ENCODE assay signal across 8 cellular contexts in the genomic region with DNA sequence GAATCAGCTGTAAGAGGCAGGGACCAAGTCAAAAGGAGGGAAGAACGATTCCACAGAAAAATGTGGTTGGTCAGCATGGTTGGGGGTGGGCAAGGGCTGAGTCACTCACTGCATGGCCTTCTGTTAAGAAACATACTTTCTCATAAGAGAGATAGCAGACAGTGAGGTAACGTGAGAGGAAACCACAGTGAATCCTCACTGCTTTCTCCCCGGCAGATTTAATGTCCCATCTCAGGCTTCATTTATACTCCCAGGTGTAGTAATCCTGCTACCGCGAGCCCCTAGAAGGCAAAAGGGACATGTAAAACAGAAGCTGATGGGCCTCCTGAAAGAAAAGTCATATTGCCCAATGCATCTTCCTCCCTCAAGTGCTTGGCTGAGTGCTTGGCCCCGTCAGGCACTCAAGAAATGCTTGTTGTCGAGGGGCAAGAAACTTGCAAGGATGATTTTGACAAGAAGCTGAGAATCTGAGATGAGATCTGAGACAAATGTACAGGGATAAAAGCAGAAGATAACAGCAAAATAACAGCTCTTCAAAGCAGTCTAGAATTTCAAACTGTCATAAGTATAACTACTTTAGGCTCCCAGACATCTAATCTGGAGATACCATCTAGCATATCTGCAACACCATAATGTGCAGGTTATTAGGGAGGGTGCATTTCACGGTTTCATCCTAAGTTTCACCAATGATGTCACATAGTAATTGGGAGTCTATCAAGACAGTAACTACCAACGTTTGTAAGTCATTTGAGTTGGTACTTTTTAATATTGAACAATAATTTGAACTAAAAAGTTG. TPM values are rescaled to one million over a fixed set of nuclear protein-coding genes. Genes with fewer than 3 reads are reported as not detected.
DNase-seq lines count a peak whose midpoint lies in the region; ATAC-seq and TF ChIP-seq lines count a peak whose summit lies in the region.

No MANE protein-coding gene starts in this region.

- no peaks in the 10 kb centered on the region for H4K20me1 ChIP-seq in OCI-LY3 (ENCODE audit: insufficient read depth, low read length)

- H3K36me3 Mint-ChIP-seq in activated naive CD4-positive, alpha-beta T cell treated with anti-CD3 and anti-CD28 coated beads, Interleukin-2, amount 10 ng/mL, durations not matched to agents 7 days and 5 days, result peaks cover under 1% of the 10 kb centered on the region
- H3K36me3 Mint-ChIP-seq in natural killer cell treated with Interleukin-12 subunit alpha and Interleukin-12 subunit beta and Interleukin-15 and Interleukin-18, amount 100 ng/mL, for 72 hours, result no peaks in the 10 kb centered on the region

- H3K79me2 ChIP-seq in OCI-LY3 (ENCODE audit: low read length), result peaks cover 70% of the 10 kb centered on the region

- H3K9me3 Mint-ChIP-seq in activated naive CD4-positive, alpha-beta T cell treated with anti-CD3 and anti-CD28 coated beads, Interleukin-2, amount 10 ng/mL, durations not matched to agents 7 days and 5 days, result no peaks in the 10 kb centered on the region
- no peaks in the 10 kb centered on the region for H3K9me3 Mint-ChIP-seq in natural killer cell treated with Interleukin-12 subunit alpha and Interleukin-12 subunit beta and Interleukin-15 and Interleukin-18, amount 100 ng/mL, for 72 hours

- H3K4me2 ChIP-seq in OCI-LY3 (ENCODE audit: low read length), result peak overlapping the region; percentile 38

- CTCF ChIA-PET in activated naive CD4-positive, alpha-beta T cell treated with anti-CD3 and anti-CD28 coated beads, Interleukin-2, amount 10 ng/mL, durations not matched to agents 7 days and 5 days (lab: Charles Lee), result no interaction called here

- no peak for DNase-seq in activated naive CD4-positive, alpha-beta T cell treated with anti-CD3 and anti-CD28 coated beads, Interleukin-2, amount 10 ng/mL, durations not matched to agents 7 days and 5 days
- no peak for DNase-seq in activated naive CD4-positive, alpha-beta T cell treated with anti-CD3 and anti-CD28 coated beads, Interleukin-2, amount 50 U/mL, for 16 hours
- peak; percentile 77 to 84 for DNase-seq in cardiac fibroblast (ENCODE audit: low read depth in 2 of 2)
- DNase-seq in natural killer cell treated with Interleukin-12 subunit alpha and Interleukin-12 subunit beta and Interleukin-15 and Interleukin-18, amount 100 ng/mL, for 72 hours (ENCODE audit: low spot score), result no peak
- DNase-seq in NCI-H146 (lab: John Stamatoyannopoulos, UW), result no peak
- DNase-seq in GM19240 (ENCODE audit: insufficient read length, low spot score), result no peak

- H3K4me1 Mint-ChIP-seq in activated naive CD4-positive, alpha-beta T cell treated with anti-CD3 and anti-CD28 coated beads, Interleukin-2, amount 10 ng/mL, durations not matched to agents 7 days and 5 days, result peaks cover 63% of the 10 kb centered on the region
- H3K4me1 Mint-ChIP-seq in natural killer cell treated with Interleukin-12 subunit alpha and Interleukin-12 subunit beta and Interleukin-15 and Interleukin-18, amount 100 ng/mL, for 72 hours (ENCODE audit: low read depth in 2 of 2), result peaks cover 25 to 33% of the 10 kb centered on the region in 2 donors

- peaks cover 8% of the 10 kb centered on the region for H3K36me3 ChIP-seq in OCI-LY3 (replicated peaks; ENCODE audit: low read depth, low read length)

- H3K4me3 ChIP-seq in OCI-LY3 (ENCODE audit: low read length), result no peak overlapping the region
- no peak overlapping the region for H3K4me3 ChIP-seq in cardiac fibroblast (replicated peaks in 1 of 2; ENCODE audit: low read depth in 2 of 2, low read length in 2 of 2)

- H3K27me3 Mint-ChIP-seq in activated naive CD4-positive, alpha-beta T cell treated with anti-CD3 and anti-CD28 coated beads, Interleukin-2, amount 10 ng/mL, durations not matched to agents 7 days and 5 days, result no peaks in the 10 kb centered on the region
- H3K27me3 Mint-ChIP-seq in natural killer cell treated with Interleukin-12 subunit alpha and Interleukin-12 subunit beta and Interleukin-15 and Interleukin-18, amount 100 ng/mL, for 72 hours, result no peaks in the 10 kb centered on the region

- ATAC-seq in natural killer cell treated with Interleukin-12 subunit alpha and Interleukin-12 subunit beta and Interleukin-15 and Interleukin-18, amount 100 ng/mL, for 72 hours, result peak; percentile 72 to 79
- ATAC-seq in HG03469 (IDR thresholded peaks at IDR 0.05; ENCODE audit: unreplicated experiment), result no peak

- H3K27ac ChIP-seq in OCI-LY3 (ENCODE audit: low read length), result no peak overlapping the region

- H3K9me3 ChIP-seq in OCI-LY3 (ENCODE audit: insufficient read depth, low read length), result no peaks in the 10 kb centered on the region

- H3K4me1 ChIP-seq in OCI-LY3 (ENCODE audit: low read length), result peaks cover 54% of the 10 kb centered on the region

- no peak overlapping the region for H2AFZ ChIP-seq in OCI-LY3 (ENCODE audit: low read depth, low read length)

- H3K9ac ChIP-seq in OCI-LY3 (ENCODE audit: low read length), result no peak overlapping the region

- H3K27ac Mint-ChIP-seq in activated naive CD4-positive, alpha-beta T cell treated with anti-CD3 and anti-CD28 coated beads, Interleukin-2, amount 10 ng/mL, durations not matched to agents 7 days and 5 days, result peak overlapping the region; percentile 82
- H3K27ac Mint-ChIP-seq in natural killer cell treated with Interleukin-12 subunit alpha and Interleukin-12 subunit beta and Interleukin-15 and Interleukin-18, amount 100 ng/mL, for 72 hours, result peak overlapping the region; percentile 62 to 68

- TF ChIP-seq CTCF in OCI-LY3 (IDR thresholded peaks at IDR 0.05; ENCODE audit: low read depth, low read length) (no peak), cardiac fibroblast (IDR thresholded peaks at IDR 0.05; ENCODE audit: low read depth, low read length) (no peak)

- H3K4me3 Mint-ChIP-seq in activated naive CD4-positive, alpha-beta T cell treated with anti-CD3 and anti-CD28 coated beads, Interleukin-2, amount 10 ng/mL, durations not matched to agents 7 days and 5 days, result no peak overlapping the region
- peak overlapping the region; percentile 72 for H3K4me3 Mint-ChIP-seq in natural killer cell treated with Interleukin-12 subunit alpha and Interleukin-12 subunit beta and Interleukin-15 and Interleukin-18, amount 100 ng/mL, for 72 hours

- no peaks in the 10 kb centered on the region for H3K27me3 ChIP-seq in OCI-LY3 (ENCODE audit: low read depth, low read length)

RNA-seq across cellular contexts. Expression of a gene that starts 40.2 kb away (rescaled TPM):
- 10 to 100 TPM; 68.5 to 83.4 TPM for total RNA-seq in natural killer cell treated with Interleukin-12 subunit alpha and Interleukin-12 subunit beta and Interleukin-15 and Interleukin-18, amount 100 ng/mL, for 72 hours

Comparison
In these comparisons a context has a peak if more than half of its experiments do, and no peak if none do; other contexts are left out.
1. DNase-seq: peak in cardiac fibroblast (2 of 2); none in activated naive CD4-positive, alpha-beta T cell treated with anti-CD3 and anti-CD28 coated beads, Interleukin-2, amount 10 ng/mL, durations not matched to agents 7 days and 5 days (single experiment), activated naive CD4-positive, alpha-beta T cell treated with anti-CD3 and anti-CD28 coated beads, Interleukin-2, amount 50 U/mL, for 16 hours (single experiment), natural killer cell treated with Interleukin-12 subunit alpha and Interleukin-12 subunit beta and Interleukin-15 and Interleukin-18, amount 100 ng/mL, for 72 hours (single experiment), NCI-H146 (single experiment) and GM19240 (single experiment).